In the genomic region with DNA sequence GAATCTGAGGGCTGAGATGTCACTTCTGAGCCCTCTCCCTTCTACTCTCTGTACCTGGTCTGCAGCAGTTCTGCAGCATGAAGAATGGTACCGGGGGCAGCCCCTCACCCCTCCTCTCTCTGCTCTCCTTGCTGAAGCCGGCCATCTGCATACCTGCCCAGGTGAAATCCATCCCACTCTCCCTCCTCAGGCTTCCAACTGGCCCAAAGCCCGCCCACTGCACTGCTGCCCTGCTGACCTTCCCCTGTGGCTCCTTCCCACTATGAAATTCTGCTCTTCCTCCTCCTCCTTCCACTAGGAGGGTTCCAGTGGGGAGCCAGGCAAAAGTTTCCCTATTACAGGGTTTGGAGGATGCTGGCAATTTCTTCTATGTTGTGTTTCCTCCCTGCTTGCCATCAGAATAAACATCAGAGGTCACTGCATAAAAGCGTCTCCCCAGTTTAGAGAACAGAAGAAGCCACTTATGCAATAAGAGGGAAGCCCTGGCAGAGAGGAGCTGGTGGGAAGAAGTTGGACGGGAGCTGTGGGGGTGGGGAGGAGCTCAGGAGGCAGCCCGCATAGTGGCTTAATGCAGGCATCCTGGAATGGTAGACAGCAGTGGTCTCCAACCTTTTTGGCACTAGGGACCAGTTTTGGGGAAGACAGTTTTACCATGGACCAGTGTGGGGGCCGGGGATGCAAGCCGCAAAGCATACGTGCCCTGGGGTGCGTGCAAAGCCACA, we compare ENCODE assay signal across 33 cellular contexts. TPM values are rescaled to one million over a fixed set of nuclear protein-coding genes. Genes with fewer than 3 reads are reported as not detected.
DNase-seq lines count a peak whose midpoint lies in the region; ATAC-seq and TF ChIP-seq lines count a peak whose summit lies in the region.
"Had no signal": no experiment of that assay in that cellular context is flagged by ENCODE, and none has a peak within 500 bp of the region (broad histone marks: within the 10 kb centered on the region; RNA-seq: fewer than 3 reads in every experiment).

No MANE protein-coding gene starts in this region.

- H2AK5ac ChIP-seq in H9 (ENCODE audit: insufficient read length, low read length): no peak overlapping the region
- peak overlapping the region; percentile 82 for H2AK5ac ChIP-seq in mesendoderm (ENCODE audit: low read length)

- H3K9me3 ChIP-seq in H9 (ENCODE audit: control insufficient read depth, low read depth, low read length) (no peaks in the 10 kb centered on the region), ovary (no peaks in the 10 kb centered on the region), tibial nerve (no peaks in the 10 kb centered on the region)
- H3K9me3 ChIP-seq: MG63, mucosa of descending colon, pancreas, right atrium auricular region, SJSA1, vagina had no signal

- no peaks in the 10 kb centered on the region for H3K36me3 Mint-ChIP-seq in H9 (ENCODE audit: insufficient read depth in 1 of 3, low read depth in 3 of 3)
- H3K36me3 Mint-ChIP-seq in stimulated activated effector memory CD8-positive, alpha-beta T cell treated with anti-CD3 and anti-CD28 coated beads, Interleukin-12 subunit alpha, Interleukin-12 subunit beta, amount 100 ng/mL, for 72 hours: peaks cover 14% of the 10 kb centered on the region
- H3K36me3 Mint-ChIP-seq: natural killer cell had no signal

- H3K9ac ChIP-seq in H9 (ENCODE audit: extremely low read depth, insufficient read length, low read length): no peak overlapping the region
- H3K9ac ChIP-seq in mesendoderm (ENCODE audit: low read length): no peak overlapping the region

- intact Hi-C loops in ovary (cut with DNase I): no loop called here

- no peak overlapping the region for H3K4ac ChIP-seq in H9 (ENCODE audit: low read depth, low read length)
- H3K4ac ChIP-seq in mesendoderm (ENCODE audit: low read depth, low read length): no peak overlapping the region

- H3K4me1 ChIP-seq in H9 (ENCODE audit: insufficient read depth, low read length): peaks cover 6% of the 10 kb centered on the region; the same call in 1 of the 2 replicates
- peaks cover 21% of the 10 kb centered on the region for H3K4me1 ChIP-seq in mesendoderm (ENCODE audit: control insufficient read depth, low read depth, low read length)
- H3K4me1 ChIP-seq in ovary (ENCODE audit: insufficient read depth): no peaks in the 10 kb centered on the region
- peaks cover 0 to 9% (median 3%) of the 10 kb centered on the region in 4 donors for H3K4me1 ChIP-seq in tibial nerve
- H3K4me1 ChIP-seq: pancreas, right atrium auricular region, vagina had no signal

- H2BK120ac ChIP-seq in H9 (ENCODE audit: low read depth, low read length, poor library complexity, severe bottlenecking): no peak overlapping the region
- no peak overlapping the region for H2BK120ac ChIP-seq in mesendoderm (ENCODE audit: low read depth, low read length)

- H2BK12ac ChIP-seq in H9 (ENCODE audit: insufficient read length, low read depth, low read length): no peak overlapping the region

- no peak for TF ChIP-seq CTCF in H9 (conservative IDR thresholded peaks at IDR 0.05)
- TF ChIP-seq CTCF in ovary (IDR thresholded peaks at IDR 0.05): no peak
- TF ChIP-seq CTCF in tibial nerve (IDR thresholded peaks at IDR 0.05): no peak

- H3K36me3 ChIP-seq in mesendoderm (ENCODE audit: control insufficient read depth, insufficient read depth, low read length) (no peaks in the 10 kb centered on the region), ovary (no peaks in the 10 kb centered on the region), tibial nerve (peaks cover 0 to 59% (median 0%) of the 10 kb centered on the region in 3 donors)
- H3K36me3 ChIP-seq: MG63 had no signal

- no peak overlapping the region for H3K14ac ChIP-seq in H9 (ENCODE audit: insufficient read depth, low read length)

- H3K18ac ChIP-seq in H9 (ENCODE audit: insufficient read length, low read depth, low read length) (no peak overlapping the region), mesendoderm (ENCODE audit: low read length) (no peak overlapping the region)

- H4K20me1 ChIP-seq in H9 (ENCODE audit: control insufficient read depth, insufficient read depth, insufficient read length): peaks cover 2% of the 10 kb centered on the region

- no peak for ATAC-seq in stimulated activated effector memory CD8-positive, alpha-beta T cell treated with anti-CD3 and anti-CD28 coated beads, Interleukin-12 subunit alpha, Interleukin-12 subunit beta, amount 100 ng/mL, for 72 hours
- ATAC-seq: activated T-cell treated with anti-CD3 and anti-CD28 coated beads, Interleukin-2, amount 50 U/mL, for 72 hours; mucosa of descending colon; natural killer cell had no signal

- TF ChIP-seq POLR2A in ovary (IDR thresholded peaks at IDR 0.05) (no peak), tibial nerve (IDR thresholded peaks at IDR 0.05) (no peak)

- H3K79me1 ChIP-seq in H9 (ENCODE audit: insufficient read depth, low read depth, low read length, poor library complexity, severe bottlenecking): no peaks in the 10 kb centered on the region
- H3K79me1 ChIP-seq in mesendoderm (ENCODE audit: low read length): no peaks in the 10 kb centered on the region

- no peaks in the 10 kb centered on the region for H3K27me3 ChIP-seq in H9 (ENCODE audit: insufficient read depth, low read length)
- H3K27me3 ChIP-seq in mesendoderm (ENCODE audit: insufficient read depth, low read length, poor library complexity): no peaks in the 10 kb centered on the region
- no peaks in the 10 kb centered on the region for H3K27me3 ChIP-seq in ovary
- H3K27me3 ChIP-seq in tibial nerve: no peaks in the 10 kb centered on the region
- H3K27me3 ChIP-seq: dorsolateral prefrontal cortex, MG63, pancreas, right atrium auricular region, SJSA1, vagina had no signal

- H3K4me1 Mint-ChIP-seq in H9: peaks cover 26 to 37% of the 10 kb centered on the region in 2 experiments
- peaks cover 22% of the 10 kb centered on the region for H3K4me1 Mint-ChIP-seq in stimulated activated effector memory CD8-positive, alpha-beta T cell treated with anti-CD3 and anti-CD28 coated beads, Interleukin-12 subunit alpha, Interleukin-12 subunit beta, amount 100 ng/mL, for 72 hours
- H3K4me1 Mint-ChIP-seq: natural killer cell had no signal

- H3K27ac Mint-ChIP-seq in H9: 0 out of 7 replicates have a peak overlapping the region, but pooled peaks of 1 of the 3 experiments have one; percentile 8
- peak overlapping the region; percentile 10 for H3K27ac Mint-ChIP-seq in stimulated activated effector memory CD8-positive, alpha-beta T cell treated with anti-CD3 and anti-CD28 coated beads, Interleukin-12 subunit alpha, Interleukin-12 subunit beta, amount 100 ng/mL, for 72 hours
- H3K27ac Mint-ChIP-seq: activated B cell treated with CpG ODN at 0.5 μM for 24 hours; activated T-cell treated with anti-CD3 and anti-CD28 coated beads, Interleukin-2, amount 50 U/mL, for 72 hours; natural killer cell; stimulated activated naive CD8-positive, alpha-beta T cell treated with anti-CD3 and anti-CD28 coated beads, Interleukin-15, Interleukin-2, amounts not matched to agents 100 ng/mL and 50 ng/mL, for 24 hours had no signal

- no peaks in the 10 kb centered on the region for H3K79me2 ChIP-seq in H9 (ENCODE audit: insufficient read depth, low read length)
- H3K79me2 ChIP-seq in mesendoderm (ENCODE audit: control insufficient read depth, insufficient read depth, low read length): no peaks in the 10 kb centered on the region

- no peak overlapping the region; a peak in 1 of 5 replicates for H3K4me3 Mint-ChIP-seq in H9
- no peak overlapping the region for H3K4me3 Mint-ChIP-seq in stimulated activated effector memory CD8-positive, alpha-beta T cell treated with anti-CD3 and anti-CD28 coated beads, Interleukin-12 subunit alpha, Interleukin-12 subunit beta, amount 100 ng/mL, for 72 hours
- H3K4me3 Mint-ChIP-seq: activated B cell treated with CpG ODN at 0.5 μM for 24 hours; activated T-cell treated with anti-CD3 and anti-CD28 coated beads, Interleukin-2, amount 50 U/mL, for 72 hours; natural killer cell; stimulated activated naive CD8-positive, alpha-beta T cell treated with anti-CD3 and anti-CD28 coated beads, Interleukin-15, Interleukin-2, amounts not matched to agents 100 ng/mL and 50 ng/mL, for 24 hours had no signal

- H3K23ac ChIP-seq in H9 (ENCODE audit: insufficient read length, low read depth, low read length) (no peak overlapping the region), mesendoderm (ENCODE audit: low read length) (no peak overlapping the region)

- no peak overlapping the region for H2BK5ac ChIP-seq in H9 (ENCODE audit: insufficient read length, low read length)
- no peak overlapping the region for H2BK5ac ChIP-seq in mesendoderm (ENCODE audit: low read length)

- no peaks in the 10 kb centered on the region for H3K9me3 Mint-ChIP-seq in H9
- no peaks in the 10 kb centered on the region for H3K9me3 Mint-ChIP-seq in stimulated activated effector memory CD8-positive, alpha-beta T cell treated with anti-CD3 and anti-CD28 coated beads, Interleukin-12 subunit alpha, Interleukin-12 subunit beta, amount 100 ng/mL, for 72 hours
- H3K9me3 Mint-ChIP-seq: activated B cell treated with CpG ODN at 0.5 μM for 24 hours; activated T-cell treated with anti-CD3 and anti-CD28 coated beads, Interleukin-2, amount 50 U/mL, for 72 hours; natural killer cell; stimulated activated naive CD8-positive, alpha-beta T cell treated with anti-CD3 and anti-CD28 coated beads, Interleukin-15, Interleukin-2, amounts not matched to agents 100 ng/mL and 50 ng/mL, for 24 hours had no signal

- no peak overlapping the region for H4K5ac ChIP-seq in H9 (ENCODE audit: insufficient read length, low read depth, low read length)
- H4K5ac ChIP-seq in mesendoderm (ENCODE audit: low read length): no peak overlapping the region

- peak; percentile 51 for DNase-seq in H9
- peak; percentile 42 for DNase-seq in brain pericyte (ENCODE audit: low read depth, low spot score)
- no peak for DNase-seq in mesendoderm
- no peak for DNase-seq in stimulated activated effector memory CD8-positive, alpha-beta T cell treated with anti-CD3 and anti-CD28 coated beads, Interleukin-12 subunit alpha, Interleukin-12 subunit beta, amount 100 ng/mL, for 72 hours (ENCODE audit: low spot score in 2 of 2)
- no peak for DNase-seq in NCI-H1092 (lab: John Stamatoyannopoulos, UW)
- DNase-seq in ovary: no peak
- no peak for DNase-seq in tibial nerve (ENCODE audit: low spot score in 2 of 2)
- DNase-seq: activated B cell treated with CpG ODN at 0.5 μM for 24 hours; activated T-cell treated with anti-CD3 and anti-CD28 coated beads, Interleukin-2, amount 50 U/mL, for 72 hours; C1 segment of cervical spinal cord; COR-L47; dorsolateral prefrontal cortex; HCEC 1CT; KG1; MG63; mucosa of descending colon; natural killer cell; NCI-H1105 treated with DMSO at 0.1 percent for 48 hours; NCI-H2029; NCI-H226; NCI-H748 treated with DMSO at 0.1 percent for 48 hours; pancreas; RPMI8226; stimulated activated CD4-positive, alpha-beta T cell treated with anti-CD3 and anti-CD28 coated beads, Interleukin-2, amount 100 ng/mL, for 24 hours had no signal

- H3K27me3 Mint-ChIP-seq in H9 (ENCODE audit: low read depth): peaks cover 36% of the 10 kb centered on the region
- H3K27me3 Mint-ChIP-seq: activated B cell treated with CpG ODN at 0.5 μM for 24 hours; stimulated activated naive CD8-positive, alpha-beta T cell treated with anti-CD3 and anti-CD28 coated beads, Interleukin-15, Interleukin-2, amounts not matched to agents 100 ng/mL and 50 ng/mL, for 24 hours had no signal

- H3K4me3 ChIP-seq in mesendoderm (ENCODE audit: low read length) (no peak overlapping the region), ovary (no peak overlapping the region), tibial nerve (no peak overlapping the region)
- H3K4me3 ChIP-seq: dorsolateral prefrontal cortex, lung, MG63, mucosa of descending colon, pancreas, right atrium auricular region, SJSA1, smooth muscle cell, vagina had no signal

- H4K91ac ChIP-seq in H9 (ENCODE audit: insufficient read length, low read depth, low read length): no peak overlapping the region

- H2BK15ac ChIP-seq in H9 (ENCODE audit: low read depth, low read length) (no peak overlapping the region), mesendoderm (replicated peaks; ENCODE audit: low read depth) (no peak overlapping the region)

- H3K27ac ChIP-seq in H9 (ENCODE audit: insufficient read length, low read depth, low read length) (no peak overlapping the region), mesendoderm (ENCODE audit: low read depth, low read length) (peak overlapping the region; percentile 29), ovary (no peak overlapping the region), tibial nerve (peak overlapping the region in 2 of 4 donors; percentile 13 to 55)
- H3K27ac ChIP-seq: dorsolateral prefrontal cortex, HL-60, pancreas, right atrium auricular region, SJSA1, vagina had no signal

- no peak overlapping the region for H4K8ac ChIP-seq in H9 (replicated peaks; ENCODE audit: insufficient read length, low read depth, low read length)
- H4K8ac ChIP-seq in mesendoderm (ENCODE audit: low read depth, low read length): no peak overlapping the region

- no peak overlapping the region for H2AFZ ChIP-seq in H9 (ENCODE audit: low read length)

- no peak for TF ChIP-seq EP300 in ovary (IDR thresholded peaks at IDR 0.05)
- no peak for TF ChIP-seq EP300 in tibial nerve (IDR thresholded peaks at IDR 0.05)

- no peaks in the 10 kb centered on the region for H3K23me2 ChIP-seq in H9 (ENCODE audit: insufficient read length, low read depth, low read length, poor library complexity, severe bottlenecking)

- no peak overlapping the region for H2BK20ac ChIP-seq in H9 (ENCODE audit: low read depth, low read length, poor library complexity, severe bottlenecking)

- H3K56ac ChIP-seq in H9 (ENCODE audit: insufficient read length, low read depth, low read length): no peak overlapping the region
- peak overlapping the region; percentile 82 for H3K56ac ChIP-seq in mesendoderm (ENCODE audit: low read length)

- WGBS in H9 (ENCODE audit: extremely low coverage, insufficient read length, low lambda C conversion rate): no CpG with 5 or more reads among the region's 10 CpGs
- WGBS in mesendoderm (ENCODE audit: extremely low coverage, insufficient coverage, low lambda C conversion rate): no CpG with 5 or more reads among the region's 10 CpGs
- 82 to 88% (median 84%) methylated on average over 10 of the region's 10 CpGs for WGBS in ovary, 3 donors
- WGBS in tibial nerve, 2 donors: 63 to 70% methylated on average over 10 of the region's 10 CpGs

- no peak overlapping the region for H3T11ph ChIP-seq in H9 (ENCODE audit: low read length)

- H3K4me2 ChIP-seq in H9 (ENCODE audit: insufficient read depth, insufficient read length, low read length): no peak overlapping the region
- no peak overlapping the region for H3K4me2 ChIP-seq in mesendoderm (ENCODE audit: low read length)
- H3K4me2 ChIP-seq: smooth muscle cell had no signal

RNA-seq across cellular contexts. Expression of a gene that starts 30.3 kb away (rescaled TPM):
- total RNA-seq in H9 (2021) (2.7 and 4.0 TPM in 2 replicates), ovary (10 to 100 TPM; 16.8 to 26.0 (median 21.4) TPM), tibial nerve (10 to 100 TPM; 19.3 to 37.5 (median 29.3) TPM)
- polyA plus RNA-seq in mesendoderm (2013, experiment 1 of 2): 7.0 TPM
- polyA plus RNA-seq in mesendoderm (2013, experiment 2 of 2): 8.0 TPM
- polyA plus RNA-seq in ovary: 10 to 100 TPM; 14.2 to 14.4 TPM

RNA-seq across cellular contexts. Expression of a gene that starts 45.7 kb away (rescaled TPM):
- total RNA-seq in H9 (2021): not detected in 2 replicates
- not detected for polyA plus RNA-seq in mesendoderm (2013, experiment 1 of 2)
- not detected for polyA plus RNA-seq in mesendoderm (2013, experiment 2 of 2)
- total RNA-seq in ovary: 1 to 10 TPM in 1 of 7 donors, under 1 TPM in 3, not detected in 3; 0.28 to 1.4 (median 0.47) TPM
- under 1 TPM in 1 of 2 donors, not detected in 1; 0.11 TPM for polyA plus RNA-seq in ovary
- not detected for total RNA-seq in tibial nerve
- total RNA-seq: activated B cell treated with CpG ODN at 0.5 μM for 24 hours; activated T-cell treated with anti-CD3 and anti-CD28 coated beads, Interleukin-2, amount 50 U/mL, for 72 hours; dorsolateral prefrontal cortex; frontal cortex; lung; natural killer cell; right atrium auricular region; SJSA1; smooth muscle cell; vagina had no signal
- polyA plus RNA-seq: AG04450, lung, smooth muscle cell had no signal

Comparison
In these comparisons a context has a peak if more than half of its experiments do, and no peak if none do; other contexts are left out.
1. DNase-seq: peak in H9 (single experiment) and brain pericyte (single experiment); none in mesendoderm (single experiment), stimulated activated effector memory CD8-positive, alpha-beta T cell treated with anti-CD3 and anti-CD28 coated beads, Interleukin-12 subunit alpha, Interleukin-12 subunit beta, amount 100 ng/mL, for 72 hours (0 of 2), NCI-H1092 (single experiment), ovary (0 of 5) and tibial nerve (0 of 2).